In the genomic region with DNA sequence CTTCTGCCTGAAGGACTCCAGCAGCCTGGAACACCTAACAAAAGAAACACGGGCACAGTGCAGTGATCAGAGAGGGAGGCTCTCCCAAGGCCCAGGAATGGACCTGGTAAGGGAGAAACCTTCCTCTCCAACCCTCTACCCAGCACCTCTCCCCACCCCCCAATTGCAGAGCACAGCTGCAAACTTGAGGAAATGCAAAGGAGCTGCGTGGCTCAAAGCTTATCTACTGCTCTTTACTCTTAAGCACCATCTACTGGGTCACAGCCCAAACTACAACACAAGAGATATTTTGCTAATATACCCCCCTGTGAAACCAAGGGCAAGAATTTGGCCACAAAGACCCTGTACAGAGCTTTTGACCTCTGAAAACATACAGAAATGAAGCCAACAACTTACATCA, we compare ENCODE assay signal across 10 cellular contexts.
A peak's percentile ranks its signal among the peaks of the same experiment; 100 is the strongest.
DNase-seq lines count a peak whose midpoint lies in the region; ATAC-seq and TF ChIP-seq lines count a peak whose summit lies in the region.
"Had no signal": no experiment of that assay in that cellular context is flagged by ENCODE, and none has a peak within 500 bp of the region (broad histone marks: within the 10 kb centered on the region; RNA-seq: fewer than 3 reads in every experiment).

No MANE protein-coding gene starts in this region.

- no peak overlapping the region for H3K4ac ChIP-seq in trophoblast cell (ENCODE audit: low read depth, low read length)

- H3K4me1 Mint-ChIP-seq in activated T-helper 2 cell treated with anti-CD3 and anti-CD28 coated beads, Interferon-gamma antibody, Interleukin-2, Interleukin-4, amounts not matched to agents 10 μg/mL and 5 μg/mL and 100 μg/mL, durations not matched to agents 14 hours and 24 hours and 36 hours (ENCODE audit: low read depth): no peaks in the 10 kb centered on the region

- H3K18ac ChIP-seq in trophoblast cell (ENCODE audit: low read length): no peak overlapping the region

- H3K23ac ChIP-seq in trophoblast cell (ENCODE audit: low read length): no peak overlapping the region

- no peak overlapping the region for H2BK5ac ChIP-seq in trophoblast cell (ENCODE audit: low read depth, low read length, poor library complexity)

- H3K79me2 ChIP-seq in SK-N-SH (ENCODE audit: insufficient read depth) (no peaks in the 10 kb centered on the region), trophoblast cell (ENCODE audit: control insufficient read depth, insufficient read depth, low read length, poor library complexity) (no peaks in the 10 kb centered on the region)

- DNase-seq in SK-N-SH (no peak), RKO (ENCODE audit: low spot score) (peak; percentile 50), trophoblast cell (no peak), uterus (no peak)
- no peak for DNase-seq in activated CD4-positive, alpha-beta T cell treated with anti-CD3 and anti-CD28 coated beads for 4 hours
- DNase-seq in activated T-helper 2 cell treated with anti-CD3 and anti-CD28 coated beads, Interferon-gamma antibody, Interleukin-2, Interleukin-4, amounts not matched to agents 10 μg/mL and 5 μg/mL and 100 μg/mL, durations not matched to agents 14 hours and 24 hours and 36 hours (ENCODE audit: low spot score): no peak
- DNase-seq: NCI-H2029 treated with DMSO at 0.1 percent for 48 hours had no signal

- peak overlapping the region; percentile 72 for H4K8ac ChIP-seq in trophoblast cell (ENCODE audit: low read depth, low read length)

- peak overlapping the region; percentile 36 for H2AK5ac ChIP-seq in trophoblast cell (ENCODE audit: low read length)

- H3K27me3 ChIP-seq in SK-N-SH (ENCODE audit: insufficient read depth) (no peaks in the 10 kb centered on the region), trophoblast cell (ENCODE audit: insufficient read depth, low read length) (no peaks in the 10 kb centered on the region), uterus (no peaks in the 10 kb centered on the region)
- H3K27me3 ChIP-seq: cardiac muscle cell had no signal

- H3K79me1 ChIP-seq in trophoblast cell (ENCODE audit: low read length): peaks cover 2% of the 10 kb centered on the region

- H4K91ac ChIP-seq in trophoblast cell (ENCODE audit: low read depth, low read length): peak overlapping the region; percentile 7

- intact Hi-C loops in activated T-helper 2 cell treated with anti-CD3 and anti-CD28 coated beads, Interferon-gamma antibody, Interleukin-2, Interleukin-4, amounts not matched to agents 10 μg/mL and 5 μg/mL and 100 μg/mL, durations not matched to agents 14 hours and 24 hours and 36 hours (cut with micrococcal nuclease): no loop called here
- intact Hi-C loops in uterus (cut with DNase I; ENCODE audit: low total_unique reads): no loop called here

- no peaks in the 10 kb centered on the region for H3F3A ChIP-seq in SK-N-SH (replicated peaks; ENCODE audit: insufficient read depth)

- POLR2A ChIA-PET in SK-N-SH (lab: Yijun Ruan, JAX): no interaction called here

- H2AFZ ChIP-seq in SK-N-SH (ENCODE audit: low read depth) (no peak overlapping the region), trophoblast cell (ENCODE audit: insufficient read depth, low read length, poor library complexity) (no peak overlapping the region)

- no peaks in the 10 kb centered on the region for H3K9me3 Mint-ChIP-seq in activated T-helper 2 cell treated with anti-CD3 and anti-CD28 coated beads, Interferon-gamma antibody, Interleukin-2, Interleukin-4, amounts not matched to agents 10 μg/mL and 5 μg/mL and 100 μg/mL, durations not matched to agents 14 hours and 24 hours and 36 hours

- TF ChIP-seq CTCF in SK-N-SH (IDR thresholded peaks at IDR 0.05) (no peak), uterus (IDR thresholded peaks at IDR 0.05) (no peak)

- no peak overlapping the region for H4K12ac ChIP-seq in trophoblast cell (ENCODE audit: low read depth, low read length)

- 11% methylated on average over 2 of the region's 2 CpGs for WGBS in SK-N-SH (ENCODE audit: low lambda C conversion rate)
- no CpG with 5 or more reads among the region's 2 CpGs for WGBS in trophoblast cell (ENCODE audit: extremely low coverage, insufficient coverage, insufficient read length)

- H3K27ac Mint-ChIP-seq in activated T-helper 2 cell treated with anti-CD3 and anti-CD28 coated beads, Interferon-gamma antibody, Interleukin-2, Interleukin-4, amounts not matched to agents 10 μg/mL and 5 μg/mL and 100 μg/mL, durations not matched to agents 14 hours and 24 hours and 36 hours: no peak overlapping the region

- no peak for TF ChIP-seq POLR2A in uterus (IDR thresholded peaks at IDR 0.05)

- H3K4me2 ChIP-seq in SK-N-SH: no peak overlapping the region
- H3K4me2 ChIP-seq in trophoblast cell (ENCODE audit: low read length): no peak overlapping the region

- H3K9me3 ChIP-seq in SK-N-SH (no peaks in the 10 kb centered on the region), trophoblast cell (ENCODE audit: insufficient read depth, low read depth, low read length) (no peaks in the 10 kb centered on the region), uterus (peaks cover 0 to 3% of the 10 kb centered on the region in 2 donors)

- no peak overlapping the region; a peak in 1 of 4 replicates for H3K4me3 ChIP-seq in SK-N-SH (ENCODE audit: low read depth in 2 of 2, low read length in 1 of 2)
- H3K4me3 ChIP-seq in trophoblast cell (ENCODE audit: low read depth, low read length): no peak overlapping the region
- H3K4me3 ChIP-seq in uterus: no peak overlapping the region
- H3K4me3 ChIP-seq: cardiac muscle cell had no signal

- TF ChIP-seq RAD21 in SK-N-SH (IDR thresholded peaks at IDR 0.05; ENCODE audit: low read length): 0 out of 2 replicates have a peak, but pooled peaks have one; percentile 4

- H3K36me3 Mint-ChIP-seq in activated T-helper 2 cell treated with anti-CD3 and anti-CD28 coated beads, Interferon-gamma antibody, Interleukin-2, Interleukin-4, amounts not matched to agents 10 μg/mL and 5 μg/mL and 100 μg/mL, durations not matched to agents 14 hours and 24 hours and 36 hours (ENCODE audit: low read depth): no peaks in the 10 kb centered on the region

- H3K9me2 ChIP-seq in SK-N-SH: no peaks in the 10 kb centered on the region

- no peak for TF ChIP-seq EP300 in SK-N-SH (IDR thresholded peaks at IDR 0.05; ENCODE audit: borderline replicate concordance in 1 of 2, low read depth in 1 of 2, low read length in 1 of 2)

- H3K14ac ChIP-seq in trophoblast cell (ENCODE audit: low read length): peak overlapping the region; percentile 43

- H3K9ac ChIP-seq in SK-N-SH (no peak overlapping the region), trophoblast cell (ENCODE audit: low read length) (no peak overlapping the region)

- H3K4me3 Mint-ChIP-seq in activated T-helper 2 cell treated with anti-CD3 and anti-CD28 coated beads, Interferon-gamma antibody, Interleukin-2, Interleukin-4, amounts not matched to agents 10 μg/mL and 5 μg/mL and 100 μg/mL, durations not matched to agents 14 hours and 24 hours and 36 hours (ENCODE audit: low read depth): no peak overlapping the region

- H3K36me3 ChIP-seq in SK-N-SH (replicated peaks in 1 of 2; ENCODE audit: control insufficient read depth in 1 of 2, insufficient read depth in 2 of 2, low read length in 1 of 2) (no peaks in the 10 kb centered on the region), trophoblast cell (ENCODE audit: control insufficient read depth in 1 of 2, insufficient read depth in 2 of 2, low read length in 2 of 2) (no peaks in the 10 kb centered on the region), uterus (no peaks in the 10 kb centered on the region)
- H3K36me3 ChIP-seq: cardiac muscle cell had no signal

- ATAC-seq in SK-N-SH treated with all-trans-retinoic acid at 6 μM for 48 hours (no peak), HG02938 (IDR thresholded peaks at IDR 0.05; ENCODE audit: unreplicated experiment) (peak; percentile 69)

- H2BK12ac ChIP-seq in trophoblast cell (ENCODE audit: low read length): peak overlapping the region; percentile 68

- no peaks in the 10 kb centered on the region for H3K27me3 Mint-ChIP-seq in activated T-helper 2 cell treated with anti-CD3 and anti-CD28 coated beads, Interferon-gamma antibody, Interleukin-2, Interleukin-4, amounts not matched to agents 10 μg/mL and 5 μg/mL and 100 μg/mL, durations not matched to agents 14 hours and 24 hours and 36 hours (ENCODE audit: low read depth)

- H2BK120ac ChIP-seq in trophoblast cell (ENCODE audit: insufficient read depth, low read length, poor library complexity): peak overlapping the region; percentile 63

- H4K20me1 ChIP-seq in SK-N-SH (ENCODE audit: insufficient read depth): no peaks in the 10 kb centered on the region

- H3K27ac ChIP-seq in SK-N-SH (ENCODE audit: low read depth in 2 of 2, low read length in 1 of 2) (no peak overlapping the region), trophoblast cell (ENCODE audit: low read depth, low read length) (no peak overlapping the region), uterus (no peak overlapping the region)
- H3K27ac ChIP-seq: cardiac muscle cell had no signal

- CTCF ChIA-PET in SK-N-SH (lab: Yijun Ruan, JAX): interaction anchor here (1.0 kb wide), 1 partner anchor 273 kb away, joined by 3 read pairs; no protein-coding TSS in a partner anchor

- no peaks in the 10 kb centered on the region for H3K4me1 ChIP-seq in SK-N-SH (ENCODE audit: control insufficient read depth in 1 of 2, insufficient read depth in 2 of 2, low read depth in 1 of 2, low read length in 1 of 2)
- peaks cover 3 to 4% of the 10 kb centered on the region in 2 experiments for H3K4me1 ChIP-seq in trophoblast cell (ENCODE audit: control insufficient read depth in 1 of 2, insufficient read depth in 2 of 2, low read length in 2 of 2)
- H3K4me1 ChIP-seq in uterus: no peaks in the 10 kb centered on the region

TF ChIP-seq in SK-N-SH, 30 proteins besides CTCF, POLR2A, EP300 and RAD21 (continues in another document):
- TF ChIP-seq FOSL2 (IDR thresholded peaks at IDR 0.05; ENCODE audit: borderline replicate concordance, low read depth) (no peak), CHD2 (IDR thresholded peaks at IDR 0.05; ENCODE audit: low read length, partially characterized antibody) (no peak), SMC3 (IDR thresholded peaks at IDR 0.05; ENCODE audit: low read depth, low read length) (no peak), MXI1 (IDR thresholded peaks at IDR 0.05; ENCODE audit: low read depth, low read length) (no peak)
- TF ChIP-seq, protein P1, sequence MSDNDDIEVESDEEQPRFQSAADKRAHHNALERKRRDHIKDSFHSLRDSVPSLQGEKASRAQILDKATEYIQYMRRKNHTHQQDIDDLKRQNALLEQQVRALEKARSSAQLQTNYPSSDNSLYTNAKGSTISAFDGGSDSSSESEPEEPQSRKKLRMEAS (IDR thresholded peaks at IDR 0.05; ENCODE audit: low read depth): no peak

TF ChIP-seq in SK-N-SH treated with all-trans-retinoic acid at 6 μM for 48 hours, 23 proteins besides CTCF, POLR2A, EP300 and RAD21 (continues in another document):
- no peak for TF ChIP-seq ESRRG (CRISPR knock-in tag; IDR thresholded peaks at IDR 0.05)
